1 cellular context compared by ENCODE assay signal in the genomic region with DNA sequence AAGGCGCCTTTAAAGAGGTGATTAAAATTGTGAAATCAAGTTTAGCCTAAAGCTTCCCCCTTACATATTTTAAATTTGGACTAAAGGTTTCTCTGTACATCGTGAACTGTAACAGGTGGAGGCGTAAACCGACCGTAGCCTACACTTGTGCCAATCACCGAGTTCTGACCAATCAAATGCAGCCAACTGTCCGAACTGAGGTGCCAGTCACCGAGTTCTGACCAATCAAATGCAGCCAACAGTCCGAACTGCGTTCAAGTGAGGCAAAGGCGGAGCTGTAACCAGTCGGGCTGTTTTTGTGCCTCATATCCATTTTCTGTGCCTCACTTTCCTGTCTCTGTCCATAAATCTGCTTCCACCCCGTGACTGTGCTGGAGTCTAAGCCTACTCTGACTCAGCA.
TF ChIP-seq lines count a peak whose summit lies in the region.

No MANE protein-coding gene starts in this region.

TF ChIP-seq in K562, 482 proteins besides CTCF, POLR2A, EP300 and RAD21:
- no peak for TF ChIP-seq FOSL1 (tag; conservative IDR thresholded peaks at IDR 0.05)
- TF ChIP-seq MEIS2 (IDR thresholded peaks at IDR 0.05; ENCODE audit: partially characterized antibody) = peak; percentile 32
- TF ChIP-seq, protein P1, sequence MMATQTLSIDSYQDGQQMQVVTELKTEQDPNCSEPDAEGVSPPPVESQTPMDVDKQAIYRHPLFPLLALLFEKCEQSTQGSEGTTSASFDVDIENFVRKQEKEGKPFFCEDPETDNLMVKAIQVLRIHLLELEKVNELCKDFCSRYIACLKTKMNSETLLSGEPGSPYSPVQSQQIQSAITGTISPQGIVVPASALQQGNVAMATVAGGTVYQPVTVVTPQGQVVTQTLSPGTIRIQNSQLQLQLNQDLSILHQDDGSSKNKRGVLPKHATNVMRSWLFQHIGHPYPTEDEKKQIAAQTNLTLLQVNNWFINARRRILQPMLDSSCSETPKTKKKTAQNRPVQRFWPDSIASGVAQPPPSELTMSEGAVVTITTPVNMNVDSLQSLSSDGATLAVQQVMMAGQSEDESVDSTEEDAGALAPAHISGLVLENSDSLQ (IDR thresholded peaks at IDR 0.05) = peak; percentile 99
- TF ChIP-seq, protein P2, sequence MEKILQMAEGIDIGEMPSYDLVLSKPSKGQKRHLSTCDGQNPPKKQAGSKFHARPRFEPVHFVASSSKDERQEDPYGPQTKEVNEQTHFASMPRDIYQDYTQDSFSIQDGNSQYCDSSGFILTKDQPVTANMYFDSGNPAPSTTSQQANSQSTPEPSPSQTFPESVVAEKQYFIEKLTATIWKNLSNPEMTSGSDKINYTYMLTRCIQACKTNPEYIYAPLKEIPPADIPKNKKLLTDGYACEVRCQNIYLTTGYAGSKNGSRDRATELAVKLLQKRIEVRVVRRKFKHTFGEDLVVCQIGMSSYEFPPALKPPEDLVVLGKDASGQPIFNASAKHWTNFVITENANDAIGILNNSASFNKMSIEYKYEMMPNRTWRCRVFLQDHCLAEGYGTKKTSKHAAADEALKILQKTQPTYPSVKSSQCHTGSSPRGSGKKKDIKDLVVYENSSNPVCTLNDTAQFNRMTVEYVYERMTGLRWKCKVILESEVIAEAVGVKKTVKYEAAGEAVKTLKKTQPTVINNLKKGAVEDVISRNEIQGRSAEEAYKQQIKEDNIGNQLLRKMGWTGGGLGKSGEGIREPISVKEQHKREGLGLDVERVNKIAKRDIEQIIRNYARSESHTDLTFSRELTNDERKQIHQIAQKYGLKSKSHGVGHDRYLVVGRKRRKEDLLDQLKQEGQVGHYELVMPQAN (IDR thresholded peaks at IDR 0.05; ENCODE audit: borderline replicate concordance) = no peak
- TF ChIP-seq, protein P3, sequence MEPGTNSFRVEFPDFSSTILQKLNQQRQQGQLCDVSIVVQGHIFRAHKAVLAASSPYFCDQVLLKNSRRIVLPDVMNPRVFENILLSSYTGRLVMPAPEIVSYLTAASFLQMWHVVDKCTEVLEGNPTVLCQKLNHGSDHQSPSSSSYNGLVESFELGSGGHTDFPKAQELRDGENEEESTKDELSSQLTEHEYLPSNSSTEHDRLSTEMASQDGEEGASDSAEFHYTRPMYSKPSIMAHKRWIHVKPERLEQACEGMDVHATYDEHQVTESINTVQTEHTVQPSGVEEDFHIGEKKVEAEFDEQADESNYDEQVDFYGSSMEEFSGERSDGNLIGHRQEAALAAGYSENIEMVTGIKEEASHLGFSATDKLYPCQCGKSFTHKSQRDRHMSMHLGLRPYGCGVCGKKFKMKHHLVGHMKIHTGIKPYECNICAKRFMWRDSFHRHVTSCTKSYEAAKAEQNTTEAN (CRISPR knock-in tag; IDR thresholded peaks at IDR 0.05) = no peak
- TF ChIP-seq NFYB (IDR thresholded peaks at IDR 0.05; ENCODE audit: extremely low read depth, insufficient read length) = peak; percentile 18
- TF ChIP-seq, protein P4, sequence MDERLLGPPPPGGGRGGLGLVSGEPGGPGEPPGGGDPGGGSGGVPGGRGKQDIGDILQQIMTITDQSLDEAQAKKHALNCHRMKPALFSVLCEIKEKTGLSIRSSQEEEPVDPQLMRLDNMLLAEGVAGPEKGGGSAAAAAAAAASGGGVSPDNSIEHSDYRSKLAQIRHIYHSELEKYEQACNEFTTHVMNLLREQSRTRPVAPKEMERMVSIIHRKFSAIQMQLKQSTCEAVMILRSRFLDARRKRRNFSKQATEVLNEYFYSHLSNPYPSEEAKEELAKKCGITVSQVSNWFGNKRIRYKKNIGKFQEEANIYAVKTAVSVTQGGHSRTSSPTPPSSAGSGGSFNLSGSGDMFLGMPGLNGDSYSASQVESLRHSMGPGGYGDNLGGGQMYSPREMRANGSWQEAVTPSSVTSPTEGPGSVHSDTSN (CRISPR knock-in tag; IDR thresholded peaks at IDR 0.05; ENCODE audit: low read depth) = peak; percentile 72
- TF ChIP-seq, protein P4 (tag; conservative IDR thresholded peaks at IDR 0.05; ENCODE audit: low read depth) = peak; percentile 91
- TF ChIP-seq HNRNPLL (IDR thresholded peaks at IDR 0.05; ENCODE audit: low read depth, low read length, poor library complexity, severe bottlenecking) = no peak
- peak; percentile 29 for TF ChIP-seq SP2 (IDR thresholded peaks at IDR 0.05; ENCODE audit: extremely low read depth, low read depth, low read length, poor library complexity, severe bottlenecking)
- no peak for TF ChIP-seq RBBP5 (IDR thresholded peaks at IDR 0.05; ENCODE audit: borderline replicate concordance, insufficient read depth, low read length, poor library complexity, severe bottlenecking)
- no peak for TF ChIP-seq SAFB2 (IDR thresholded peaks at IDR 0.05; ENCODE audit: borderline replicate concordance, low read depth, low read length, severe bottlenecking)
- TF ChIP-seq CREM (IDR thresholded peaks at IDR 0.05; ENCODE audit: low read depth) = 0 out of 2 replicates have a peak, but pooled peaks have one; percentile 10
- TF ChIP-seq, protein P5, sequence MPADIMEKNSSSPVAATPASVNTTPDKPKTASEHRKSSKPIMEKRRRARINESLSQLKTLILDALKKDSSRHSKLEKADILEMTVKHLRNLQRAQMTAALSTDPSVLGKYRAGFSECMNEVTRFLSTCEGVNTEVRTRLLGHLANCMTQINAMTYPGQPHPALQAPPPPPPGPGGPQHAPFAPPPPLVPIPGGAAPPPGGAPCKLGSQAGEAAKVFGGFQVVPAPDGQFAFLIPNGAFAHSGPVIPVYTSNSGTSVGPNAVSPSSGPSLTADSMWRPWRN (IDR thresholded peaks at IDR 0.05; ENCODE audit: low read depth) = no peak
- peak; percentile 29 for TF ChIP-seq FOS (IDR thresholded peaks at IDR 0.05; ENCODE audit: extremely low read depth, insufficient read length)
